In the genomic region with DNA sequence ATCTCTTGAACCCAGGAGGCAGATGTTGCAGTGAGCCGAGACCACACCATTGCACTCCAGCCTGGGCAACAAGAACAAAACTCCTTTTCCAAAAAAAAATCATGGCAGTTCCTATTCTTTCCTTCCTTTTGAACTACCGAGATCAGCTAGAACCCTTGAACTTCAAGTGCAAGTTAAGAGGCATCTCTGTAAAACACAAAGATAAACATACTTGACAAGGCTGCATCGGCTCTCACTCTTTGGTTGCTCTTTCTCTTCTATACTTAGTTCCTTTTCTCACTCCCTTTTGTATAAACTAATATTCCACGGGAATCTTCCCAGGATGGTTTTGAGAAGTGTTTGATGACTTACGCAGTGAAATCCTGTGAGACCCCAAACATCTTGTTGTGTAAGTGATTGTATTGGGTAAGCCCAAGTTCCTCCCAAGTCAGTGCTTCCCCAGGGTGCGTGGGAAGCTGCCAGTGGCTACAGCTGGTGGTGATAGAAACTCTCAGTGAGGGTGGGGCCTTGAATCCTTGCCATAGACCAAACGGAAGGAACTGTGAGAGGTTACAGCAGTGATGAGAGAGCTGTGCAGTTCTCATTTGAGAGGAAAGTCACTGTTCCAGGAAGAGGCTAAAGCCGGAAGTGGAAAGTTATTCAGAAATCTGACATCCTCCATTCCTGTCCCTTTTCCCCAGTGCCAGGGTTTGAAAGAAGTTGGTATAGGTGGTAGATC, we compare ENCODE assay signal across 8 cellular contexts. TPM values are rescaled to one million over a fixed set of nuclear protein-coding genes. Genes with fewer than 3 reads are reported as not detected.
DNase-seq lines count a peak whose midpoint lies in the region; ATAC-seq and TF ChIP-seq lines count a peak whose summit lies in the region.

No MANE protein-coding gene starts in this region.

- CTCF ChIA-PET in RWPE1 (lab: Yijun Ruan, JAX), result interaction anchor here (0.6 to 3.5 kb wide), 2 partner anchors 25 to 33 kb away, joined by 5 to 19 read pairs; no protein-coding TSS in a partner anchor

- POLR2A ChIA-PET in RWPE1 (lab: Yijun Ruan, JAX; ENCODE audit: low non-redundant PET), result interaction anchor here (0.6 kb wide), 1 partner anchor 68 kb away, joined by 4 read pairs; no protein-coding TSS in a partner anchor

- no peak for TF ChIP-seq EP300 in esophagus muscularis mucosa (IDR thresholded peaks at IDR 0.05)

- H3K27ac Mint-ChIP-seq in GM23338, result no peak overlapping the region

- no peaks in the 10 kb centered on the region for H3K9me3 Mint-ChIP-seq in GM23338

- peaks cover 9% of the 10 kb centered on the region; the same call in 2 of the 3 replicates for H3K4me1 Mint-ChIP-seq in GM23338

- H4K20me1 ChIP-seq in GM23338 (replicated peaks; ENCODE audit: insufficient read depth), result peaks cover 7% of the 10 kb centered on the region; the same call in 1 of the 2 replicates

- H3K4me3 ChIP-seq in GM23338 (no peak overlapping the region), esophagus muscularis mucosa (peak overlapping the region; percentile 18 to 53 (median 41))

- no peak overlapping the region for H3K4me2 ChIP-seq in GM23338

- H3K4me1 ChIP-seq in GM23338 (ENCODE audit: insufficient read depth) (no peaks in the 10 kb centered on the region), esophagus muscularis mucosa (peaks cover 55 to 74% (median 73%) of the 10 kb centered on the region in 4 donors)

- H3K9me3 ChIP-seq in esophagus muscularis mucosa, result no peaks in the 10 kb centered on the region

- WGBS in esophagus muscularis mucosa, result 15% methylated on average over 8 of the region's 8 CpGs

- no peak overlapping the region for H2AFZ ChIP-seq in GM23338

- H3K27ac ChIP-seq in GM23338 (ENCODE audit: low read depth), result peak overlapping the region; percentile 59; the same call in 1 of the 2 replicates
- H3K27ac ChIP-seq in RWPE1, result peak overlapping the region; percentile 79
- peak overlapping the region; percentile 92 to 97 (median 94) for H3K27ac ChIP-seq in esophagus muscularis mucosa (replicated peaks in 1 of 4)

- no peak overlapping the region for H3K4me3 Mint-ChIP-seq in GM23338

- peaks cover 89% of the 10 kb centered on the region for H3K36me3 Mint-ChIP-seq in GM23338 (ENCODE audit: low read depth)

- no peaks in the 10 kb centered on the region for H3K27me3 ChIP-seq in GM23338 (ENCODE audit: insufficient read depth)
- H3K27me3 ChIP-seq in esophagus muscularis mucosa, result no peaks in the 10 kb centered on the region

- no peak for TF ChIP-seq CTCF in GM23338 (conservative IDR thresholded peaks at IDR 0.05; ENCODE audit: low read depth in 2 of 2)
- TF ChIP-seq CTCF in RWPE1 (conservative IDR thresholded peaks at IDR 0.05; ENCODE audit: low read depth), result no peak
- no peak for TF ChIP-seq CTCF in esophagus muscularis mucosa (IDR thresholded peaks at IDR 0.05)

- H3K27me3 Mint-ChIP-seq in GM23338 (ENCODE audit: insufficient read depth, low read depth, poor library complexity), result no peaks in the 10 kb centered on the region

- ATAC-seq in GM23338 (no peak), GM19351 (IDR thresholded peaks at IDR 0.05; ENCODE audit: unreplicated experiment) (no peak), HG02852 (IDR thresholded peaks at IDR 0.05; ENCODE audit: unreplicated experiment) (no peak)

- no peak for TF ChIP-seq POLR2A in esophagus muscularis mucosa (IDR thresholded peaks at IDR 0.05; ENCODE audit: low read depth)

- peaks cover 30% of the 10 kb centered on the region; the same call in 1 of the 2 replicates for H3F3A ChIP-seq in GM23338 (replicated peaks; ENCODE audit: low read depth)

- no peaks in the 10 kb centered on the region for H3K9me2 ChIP-seq in GM23338 (ENCODE audit: insufficient read depth)

- intact Hi-C loops in esophagus muscularis mucosa (cut with DNase I), result loop anchor here (2.0 kb wide), 1 partner anchor 24 kb away; a partner anchor contains a TSS

- H3K79me2 ChIP-seq in GM23338 (replicated peaks; ENCODE audit: insufficient read depth), result no peaks in the 10 kb centered on the region

- H3K36me3 ChIP-seq in GM23338 (ENCODE audit: insufficient read depth) (peaks cover 36% of the 10 kb centered on the region), esophagus muscularis mucosa (peaks cover 0 to 37% (median 12%) of the 10 kb centered on the region in 4 donors)

- DNase-seq in GM23338 (ENCODE audit: low spot score) (no peak), RWPE1 (ENCODE audit: low spot score) (no peak), esophagus muscularis mucosa (ENCODE audit: extremely low spot score) (peak; percentile 99), occipital lobe (lab: John Stamatoyannopoulos, UW) (peak; percentile 74), HuH-7 (ENCODE audit: low spot score) (no peak), NCI-H524 treated with DMSO at 0.1 percent for 48 hours (lab: John Stamatoyannopoulos, UW) (no peak)

TF ChIP-seq in GM23338, 12 proteins besides CTCF, POLR2A, EP300 and RAD21:
- TF ChIP-seq JUNB (IDR thresholded peaks at IDR 0.05; ENCODE audit: unreplicated experiment) (no peak), EZH2phosphoT487 (IDR thresholded peaks at IDR 0.05; ENCODE audit: unreplicated experiment) (no peak)
- TF ChIP-seq, protein P1, sequence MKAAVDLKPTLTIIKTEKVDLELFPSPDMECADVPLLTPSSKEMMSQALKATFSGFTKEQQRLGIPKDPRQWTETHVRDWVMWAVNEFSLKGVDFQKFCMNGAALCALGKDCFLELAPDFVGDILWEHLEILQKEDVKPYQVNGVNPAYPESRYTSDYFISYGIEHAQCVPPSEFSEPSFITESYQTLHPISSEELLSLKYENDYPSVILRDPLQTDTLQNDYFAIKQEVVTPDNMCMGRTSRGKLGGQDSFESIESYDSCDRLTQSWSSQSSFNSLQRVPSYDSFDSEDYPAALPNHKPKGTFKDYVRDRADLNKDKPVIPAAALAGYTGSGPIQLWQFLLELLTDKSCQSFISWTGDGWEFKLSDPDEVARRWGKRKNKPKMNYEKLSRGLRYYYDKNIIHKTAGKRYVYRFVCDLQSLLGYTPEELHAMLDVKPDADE (IDR thresholded peaks at IDR 0.05), result no peak
TF ChIP-seq in GM23338: peak in this region for 0.

RNA-seq across cellular contexts. Expression of a gene that starts 24.1 kb away (rescaled TPM):
- 17.7 and 19.0 TPM in 2 replicates for total RNA-seq in GM23338 (2014; rRNA removed; shearing (Covaris generic))
- polyA plus RNA-seq in GM23338 (2016; fragmentation: Nextera tagmentation; extraction: Ambion mirVana), result 16.1 and 18.2 TPM in 2 replicates
- total RNA-seq in esophagus muscularis mucosa, result 10 to 100 TPM; 39.9 to 90.1 (median 54.4) TPM
- 9.0 TPM for total RNA-seq in occipital lobe

RNA-seq across cellular contexts. Expression of a gene that starts 28.8 kb away (rescaled TPM):
- total RNA-seq in GM23338 (2014; rRNA removed; shearing (Covaris generic)), result 25.9 and 30.4 TPM in 2 replicates
- polyA plus RNA-seq in GM23338 (2016; fragmentation: Nextera tagmentation; extraction: Ambion mirVana), result 17.4 and 22.5 TPM in 2 replicates
- total RNA-seq in esophagus muscularis mucosa, result 10 to 100 TPM; 14.7 to 26.6 (median 17.3) TPM
- total RNA-seq in occipital lobe, result 0.94 TPM

RNA-seq across cellular contexts. Expression of a gene that starts 43.0 kb away (rescaled TPM):
- total RNA-seq in GM23338 (2014; rRNA removed; shearing (Covaris generic)), result 54.1 and 59.0 TPM in 2 replicates
- 64.3 and 66.4 TPM in 2 replicates for polyA plus RNA-seq in GM23338 (2016; fragmentation: Nextera tagmentation; extraction: Ambion mirVana)
- total RNA-seq in esophagus muscularis mucosa, result 10 to 100 TPM; 40.3 to 60.6 (median 52.9) TPM
- total RNA-seq in occipital lobe, result 21.7 TPM

Comparison
In these comparisons a context has a peak if more than half of its experiments do, and no peak if none do; other contexts are left out.
1. DNase-seq: peak in esophagus muscularis mucosa (single experiment) and occipital lobe (single experiment); none in GM23338 (single experiment), RWPE1 (single experiment), HuH-7 (single experiment) and NCI-H524 treated with DMSO at 0.1 percent for 48 hours (single experiment).
2. Peak in every context shown above with its lines, with median percentiles within 50 percentile points of each other: H3K27ac ChIP-seq.